Comparison of ENCODE assay signal across 11 cellular contexts in the genomic region with DNA sequence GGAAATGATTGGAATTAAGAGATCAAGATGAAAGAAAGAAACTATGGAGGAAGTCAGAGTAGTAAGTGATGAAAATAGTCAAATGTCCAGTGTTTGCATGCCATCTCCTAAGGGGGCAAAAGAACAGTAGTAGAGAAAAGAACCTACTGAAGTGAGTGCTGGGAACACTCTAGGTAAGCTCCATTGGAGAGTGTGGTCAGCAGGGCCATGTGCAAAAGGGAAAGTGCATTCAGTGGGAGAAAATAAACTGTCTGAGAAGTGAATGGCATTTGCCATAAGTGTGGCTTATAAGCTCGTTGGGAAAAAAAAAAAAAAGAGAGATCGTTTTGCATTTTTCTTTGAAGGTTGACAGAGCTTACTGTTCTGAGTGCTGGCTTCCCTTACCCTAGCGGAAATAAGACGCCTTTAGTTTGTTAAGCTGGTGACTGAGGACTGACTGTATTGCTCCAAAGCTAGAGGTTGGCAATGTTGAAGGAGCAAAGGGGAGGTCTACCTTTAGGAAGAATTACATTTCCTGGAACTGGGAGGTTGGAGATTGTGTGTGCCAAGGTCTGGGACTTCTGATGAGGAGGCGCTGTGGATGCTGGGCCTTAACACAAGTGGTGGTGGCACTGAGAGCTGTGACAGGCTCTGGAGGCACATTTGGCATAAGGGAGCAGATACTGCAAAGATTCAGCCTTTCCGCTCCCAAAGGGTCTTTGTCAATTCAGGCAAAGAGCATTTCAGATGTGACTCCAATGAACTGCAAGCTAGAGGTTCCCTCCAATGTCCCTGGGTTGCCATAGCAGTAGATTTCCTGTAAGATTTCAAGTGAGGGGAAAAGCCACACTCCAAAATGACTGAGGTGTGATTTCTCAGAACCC.
DNase-seq lines count a peak whose midpoint lies in the region; ATAC-seq lines count a peak whose summit lies in the region.
"Had no signal": no experiment of that assay in that cellular context is flagged by ENCODE, and none has a peak within 500 bp of the region (broad histone marks: within the 10 kb centered on the region; RNA-seq: fewer than 3 reads in every experiment).

No MANE protein-coding gene starts in this region.

- peaks cover 75% of the 10 kb centered on the region for H3K4me1 Mint-ChIP-seq in activated CD4-positive, alpha-beta T cell treated with anti-CD3 and anti-CD28 coated beads, Interleukin-2, amount 10 ng/mL, durations not matched to agents 7 days and 5 days
- H3K4me1 Mint-ChIP-seq in activated naive CD8-positive, alpha-beta T cell treated with anti-CD3 and anti-CD28 coated beads for 36 hours: peaks cover 65% of the 10 kb centered on the region

- H3K27me3 Mint-ChIP-seq in activated CD4-positive, alpha-beta T cell treated with anti-CD3 and anti-CD28 coated beads, Interleukin-2, amount 10 ng/mL, durations not matched to agents 7 days and 5 days: no peaks in the 10 kb centered on the region
- no peaks in the 10 kb centered on the region for H3K27me3 Mint-ChIP-seq in activated naive CD8-positive, alpha-beta T cell treated with anti-CD3 and anti-CD28 coated beads for 36 hours
- H3K27me3 Mint-ChIP-seq: naive B cell had no signal

- H3K9me3 Mint-ChIP-seq in activated CD4-positive, alpha-beta T cell treated with anti-CD3 and anti-CD28 coated beads, Interleukin-2, amount 10 ng/mL, durations not matched to agents 7 days and 5 days: peaks cover 36% of the 10 kb centered on the region
- H3K9me3 Mint-ChIP-seq in activated naive CD8-positive, alpha-beta T cell treated with anti-CD3 and anti-CD28 coated beads for 36 hours: peaks cover 19% of the 10 kb centered on the region

- H3K4me3 ChIP-seq in Jurkat, Clone E6-1 (ENCODE audit: low read length): no peak overlapping the region

- peak; percentile 32 for DNase-seq in Jurkat, Clone E6-1 (ENCODE audit: low read depth, low spot score)
- peak; percentile 60 for DNase-seq in activated CD4-positive, alpha-beta T cell treated with anti-CD3 and anti-CD28 coated beads, Interleukin-2, amount 10 ng/mL, durations not matched to agents 7 days and 5 days
- DNase-seq in activated naive CD8-positive, alpha-beta T cell treated with anti-CD3 and anti-CD28 coated beads for 36 hours: peak; percentile 43
- peak; percentile 39 to 42 for DNase-seq in stimulated activated CD8-positive, alpha-beta memory T cell treated with anti-CD3 and anti-CD28 coated beads, Interleukin-15, amount 100 ng/mL, for 48 hours (ENCODE audit: low read depth in 2 of 2)
- DNase-seq in mucosa of gallbladder (ENCODE audit: low spot score): no peak
- DNase-seq: left ventricle myocardium superior, naive B cell, NCI-H1930, NCI-H526 treated with DMSO at 0.1 percent for 48 hours had no signal

- POLR2A ChIA-PET in activated CD4-positive, alpha-beta T cell treated with anti-CD3 and anti-CD28 coated beads, Interleukin-2, amount 10 ng/mL, durations not matched to agents 7 days and 5 days (lab: Charles Lee): interaction anchor here (0.5 to 1.1 kb wide), 6 partner anchors 28 to 301 kb away, joined by 3 to 4 read pairs (median 3); no protein-coding TSS in a partner anchor

- peak overlapping the region; percentile 58 for H3K4me3 Mint-ChIP-seq in activated CD4-positive, alpha-beta T cell treated with anti-CD3 and anti-CD28 coated beads, Interleukin-2, amount 10 ng/mL, durations not matched to agents 7 days and 5 days
- H3K4me3 Mint-ChIP-seq in activated naive CD8-positive, alpha-beta T cell treated with anti-CD3 and anti-CD28 coated beads for 36 hours: peak overlapping the region; percentile 59
- H3K4me3 Mint-ChIP-seq: naive B cell had no signal

- no peak for ATAC-seq in GM18861 (IDR thresholded peaks at IDR 0.05; ENCODE audit: unreplicated experiment)
- ATAC-seq in HG03025 (IDR thresholded peaks at IDR 0.05; ENCODE audit: low FRiP score, unreplicated experiment): no peak
- ATAC-seq: left ventricle myocardium superior had no signal

- peak overlapping the region; percentile 93 for H3K27ac Mint-ChIP-seq in activated CD4-positive, alpha-beta T cell treated with anti-CD3 and anti-CD28 coated beads, Interleukin-2, amount 10 ng/mL, durations not matched to agents 7 days and 5 days
- peak overlapping the region; percentile 96 for H3K27ac Mint-ChIP-seq in activated naive CD8-positive, alpha-beta T cell treated with anti-CD3 and anti-CD28 coated beads for 36 hours

- peaks cover 54% of the 10 kb centered on the region for H3K36me3 Mint-ChIP-seq in activated CD4-positive, alpha-beta T cell treated with anti-CD3 and anti-CD28 coated beads, Interleukin-2, amount 10 ng/mL, durations not matched to agents 7 days and 5 days (ENCODE audit: low read depth)
- H3K36me3 Mint-ChIP-seq in activated naive CD8-positive, alpha-beta T cell treated with anti-CD3 and anti-CD28 coated beads for 36 hours: peaks cover 33% of the 10 kb centered on the region
- H3K36me3 Mint-ChIP-seq: naive B cell had no signal

- CTCF ChIA-PET in activated CD4-positive, alpha-beta T cell treated with anti-CD3 and anti-CD28 coated beads, Interleukin-2, amount 10 ng/mL, durations not matched to agents 7 days and 5 days (lab: Charles Lee): interaction anchor here (0.6 to 5.1 kb wide), 16 partner anchors 9 to 281 kb away, joined by 3 to 29 read pairs (median 4); no protein-coding TSS in a partner anchor
